Comparison of ENCODE assay signal across 1 cellular context in the genomic region with DNA sequence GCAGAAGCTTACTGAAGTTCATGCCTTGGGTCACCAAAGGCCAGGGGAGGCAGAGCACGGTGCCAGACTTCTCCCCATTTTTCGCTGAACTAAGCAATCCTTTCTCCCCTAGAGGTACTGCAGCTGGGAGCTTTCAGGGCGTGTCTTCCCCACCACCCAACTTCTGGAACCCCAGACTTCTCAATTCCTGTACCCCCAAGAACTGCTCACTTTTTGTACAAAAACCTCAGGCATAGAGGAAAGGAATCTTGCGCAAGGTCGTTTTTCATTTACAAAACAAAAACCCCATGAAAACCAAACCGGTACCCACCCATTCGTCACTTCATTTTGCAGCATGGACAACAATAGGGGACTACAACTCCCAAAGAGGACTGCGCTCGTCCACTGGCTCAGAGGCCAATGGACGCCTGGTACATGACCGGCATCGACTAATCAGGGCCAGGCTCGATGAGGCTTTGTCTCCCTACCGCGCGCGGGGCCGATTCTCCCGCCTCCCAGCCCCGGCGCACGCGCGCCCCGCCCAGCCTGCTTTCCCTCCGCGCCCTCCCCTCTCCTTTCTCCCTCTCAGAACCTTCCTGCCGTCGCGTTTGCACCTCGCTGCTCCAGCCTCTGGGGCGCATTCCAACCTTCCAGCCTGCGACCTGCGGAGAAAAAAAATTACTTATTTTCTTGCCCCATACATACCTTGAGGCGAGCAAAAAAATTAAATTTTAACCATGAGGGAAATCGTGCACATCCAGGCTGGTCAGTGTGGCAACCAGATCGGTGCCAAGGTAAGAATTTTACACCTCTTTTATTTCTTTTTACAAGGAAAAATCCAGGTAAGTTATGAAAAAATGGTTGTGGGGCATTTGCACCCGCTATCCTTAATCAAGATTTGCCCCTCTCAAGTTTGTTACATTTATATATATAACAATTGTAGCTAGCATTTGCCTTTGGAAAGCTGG.
TF ChIP-seq lines count a peak whose summit lies in the region.

A gene (plus strand): TSS at position 562 of the 947 bp plus-strand sequence. CDS start 155 bp downstream, at position 717.

TF ChIP-seq in HepG2, 621 proteins besides CTCF, POLR2A, EP300 and RAD21 (continued from another document and continues in another):
- TF ChIP-seq, protein P1, sequence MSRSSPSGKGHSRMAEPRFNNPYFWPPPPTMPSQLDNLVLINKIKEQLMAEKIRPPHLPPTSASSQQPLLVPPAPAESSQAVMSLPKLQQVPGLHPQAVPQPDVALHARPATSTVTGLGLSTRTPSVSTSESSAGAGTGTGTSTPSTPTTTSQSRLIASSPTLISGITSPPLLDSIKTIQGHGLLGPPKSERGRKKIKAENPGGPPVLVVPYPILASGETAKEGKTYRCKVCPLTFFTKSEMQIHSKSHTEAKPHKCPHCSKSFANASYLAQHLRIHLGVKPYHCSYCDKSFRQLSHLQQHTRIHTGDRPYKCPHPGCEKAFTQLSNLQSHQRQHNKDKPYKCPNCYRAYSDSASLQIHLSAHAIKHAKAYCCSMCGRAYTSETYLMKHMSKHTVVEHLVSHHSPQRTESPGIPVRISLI (CRISPR knock-in tag; IDR thresholded peaks at IDR 0.05; ENCODE audit: borderline replicate concordance): 0 out of 2 replicates have a peak, but pooled peaks have one; percentile 25
- TF ChIP-seq, protein P2, sequence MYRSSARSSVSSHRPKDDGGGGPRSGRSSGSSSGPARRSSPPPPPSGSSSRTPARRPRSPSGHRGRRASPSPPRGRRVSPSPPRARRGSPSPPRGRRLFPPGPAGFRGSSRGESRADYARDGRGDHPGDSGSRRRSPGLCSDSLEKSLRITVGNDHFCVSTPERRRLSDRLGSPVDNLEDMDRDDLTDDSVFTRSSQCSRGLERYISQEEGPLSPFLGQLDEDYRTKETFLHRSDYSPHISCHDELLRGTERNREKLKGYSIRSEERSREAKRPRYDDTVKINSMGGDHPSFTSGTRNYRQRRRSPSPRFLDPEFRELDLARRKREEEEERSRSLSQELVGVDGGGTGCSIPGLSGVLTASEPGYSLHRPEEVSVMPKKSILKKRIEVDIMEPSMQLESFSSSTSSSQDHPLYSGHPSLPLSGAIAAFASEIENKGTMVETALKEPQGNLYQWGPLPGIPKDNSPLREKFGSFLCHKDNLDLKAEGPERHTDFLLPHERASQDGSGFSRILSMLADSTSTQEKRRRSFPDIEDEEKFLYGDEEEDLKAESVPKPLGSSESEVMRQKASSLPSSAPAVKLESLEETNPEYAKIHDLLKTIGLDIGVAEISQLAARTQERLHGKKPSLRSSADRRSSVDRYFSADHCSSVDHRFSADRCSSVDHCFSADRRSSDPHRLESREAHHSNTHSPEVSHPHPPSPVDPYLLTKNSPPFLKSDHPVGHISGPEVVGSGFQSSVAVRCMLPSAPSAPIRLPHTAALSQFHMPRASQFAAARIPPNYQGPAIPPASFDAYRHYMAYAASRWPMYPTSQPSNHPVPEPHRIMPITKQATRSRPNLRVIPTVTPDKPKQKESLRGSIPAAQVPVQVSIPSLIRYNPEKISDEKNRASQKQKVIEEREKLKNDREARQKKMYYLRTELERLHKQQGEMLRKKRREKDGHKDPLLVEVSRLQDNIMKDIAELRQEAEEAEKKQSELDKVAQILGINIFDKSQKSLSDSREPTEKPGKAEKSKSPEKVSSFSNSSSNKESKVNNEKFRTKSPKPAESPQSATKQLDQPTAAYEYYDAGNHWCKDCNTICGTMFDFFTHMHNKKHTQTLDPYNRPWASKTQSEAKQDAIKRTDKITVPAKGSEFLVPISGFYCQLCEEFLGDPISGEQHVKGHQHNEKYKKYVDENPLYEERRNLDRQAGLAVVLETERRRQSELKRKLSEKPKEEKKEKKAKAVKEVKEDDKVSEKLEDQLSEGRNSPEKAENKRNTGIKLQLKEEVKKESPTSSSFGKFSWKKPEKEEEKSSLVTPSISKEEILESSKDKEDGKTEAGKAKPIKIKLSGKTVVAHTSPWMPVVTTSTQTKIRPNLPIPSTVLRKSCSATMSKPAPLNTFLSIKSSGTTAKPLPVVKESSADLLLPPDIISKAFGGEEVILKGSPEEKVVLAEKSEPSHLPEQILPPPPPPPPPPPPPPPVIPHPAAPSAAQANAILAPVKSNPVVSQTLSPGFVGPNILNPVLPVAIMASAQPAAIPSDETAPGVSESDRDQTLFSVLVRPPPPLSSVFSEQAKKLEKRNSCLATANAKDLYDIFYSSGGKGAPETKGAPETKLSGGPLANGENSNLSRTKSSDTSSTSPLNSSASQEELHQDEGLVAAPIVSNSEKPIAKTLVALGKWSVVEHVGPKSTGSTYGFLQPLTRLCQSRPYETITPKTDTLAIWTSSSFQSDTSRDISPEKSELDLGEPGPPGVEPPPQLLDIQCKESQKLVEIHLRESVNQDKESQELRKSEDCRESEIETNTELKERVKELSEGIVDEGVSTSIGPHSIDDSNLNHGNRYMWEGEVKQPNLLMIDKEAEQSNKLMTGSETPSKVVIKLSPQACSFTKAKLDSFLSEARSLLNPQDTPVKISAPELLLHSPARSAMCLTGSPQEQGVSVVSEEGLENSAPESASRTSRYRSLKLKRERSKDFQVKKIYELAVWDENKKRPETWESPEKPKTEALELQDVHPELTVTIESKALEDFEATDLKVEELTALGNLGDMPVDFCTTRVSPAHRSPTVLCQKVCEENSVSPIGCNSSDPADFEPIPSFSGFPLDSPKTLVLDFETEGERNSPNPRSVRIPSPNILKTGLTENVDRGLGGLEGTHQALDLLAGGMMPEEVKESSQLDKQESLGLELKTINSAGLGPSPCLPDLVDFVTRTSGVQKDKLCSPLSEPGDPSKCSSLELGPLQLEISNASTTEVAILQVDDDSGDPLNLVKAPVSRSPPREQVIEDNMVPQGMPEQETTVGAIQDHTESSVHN (CRISPR knock-in tag; IDR thresholded peaks at IDR 0.05): no peak
- TF ChIP-seq EZH2 (conservative IDR thresholded peaks at IDR 0.05; ENCODE audit: low read depth, low read length) (no peak), RFXANK (CRISPR knock-in tag; IDR thresholded peaks at IDR 0.05) (no peak), MED13 (CRISPR knock-in tag; IDR thresholded peaks at IDR 0.05) (peak; percentile 72; the same call in 1 of the 2 replicates), SOX6 (IDR thresholded peaks at IDR 0.05) (no peak), SOX6 (CRISPR knock-in tag; IDR thresholded peaks at IDR 0.05) (peak; percentile 89), ADNP (CRISPR knock-in tag; IDR thresholded peaks at IDR 0.05) (no peak), KDM1A (CRISPR knock-in tag; IDR thresholded peaks at IDR 0.05) (no peak), POGZ (CRISPR knock-in tag; IDR thresholded peaks at IDR 0.05) (no peak), ARNT (IDR thresholded peaks at IDR 0.05) (no peak), KMT2A (CRISPR knock-in tag; IDR thresholded peaks at IDR 0.05) (peak; percentile 60; the same call in 1 of the 2 replicates), MIER2 (CRISPR knock-in tag; IDR thresholded peaks at IDR 0.05) (no peak; the same call in 1 of the 2 replicates), SCMH1 (CRISPR knock-in tag; IDR thresholded peaks at IDR 0.05; ENCODE audit: borderline replicate concordance) (no peak), ZNF207 (IDR thresholded peaks at IDR 0.05; ENCODE audit: borderline replicate concordance) (no peak)
- TF ChIP-seq, protein P3, sequence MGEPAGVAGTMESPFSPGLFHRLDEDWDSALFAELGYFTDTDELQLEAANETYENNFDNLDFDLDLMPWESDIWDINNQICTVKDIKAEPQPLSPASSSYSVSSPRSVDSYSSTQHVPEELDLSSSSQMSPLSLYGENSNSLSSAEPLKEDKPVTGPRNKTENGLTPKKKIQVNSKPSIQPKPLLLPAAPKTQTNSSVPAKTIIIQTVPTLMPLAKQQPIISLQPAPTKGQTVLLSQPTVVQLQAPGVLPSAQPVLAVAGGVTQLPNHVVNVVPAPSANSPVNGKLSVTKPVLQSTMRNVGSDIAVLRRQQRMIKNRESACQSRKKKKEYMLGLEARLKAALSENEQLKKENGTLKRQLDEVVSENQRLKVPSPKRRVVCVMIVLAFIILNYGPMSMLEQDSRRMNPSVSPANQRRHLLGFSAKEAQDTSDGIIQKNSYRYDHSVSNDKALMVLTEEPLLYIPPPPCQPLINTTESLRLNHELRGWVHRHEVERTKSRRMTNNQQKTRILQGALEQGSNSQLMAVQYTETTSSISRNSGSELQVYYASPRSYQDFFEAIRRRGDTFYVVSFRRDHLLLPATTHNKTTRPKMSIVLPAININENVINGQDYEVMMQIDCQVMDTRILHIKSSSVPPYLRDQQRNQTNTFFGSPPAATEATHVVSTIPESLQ (CRISPR knock-in tag; conservative IDR thresholded peaks at IDR 0.05): no peak
- TF ChIP-seq, protein P4, sequence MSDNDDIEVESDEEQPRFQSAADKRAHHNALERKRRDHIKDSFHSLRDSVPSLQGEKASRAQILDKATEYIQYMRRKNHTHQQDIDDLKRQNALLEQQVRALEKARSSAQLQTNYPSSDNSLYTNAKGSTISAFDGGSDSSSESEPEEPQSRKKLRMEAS (IDR thresholded peaks at IDR 0.05): peak; percentile 82
- TF ChIP-seq, protein P5, sequence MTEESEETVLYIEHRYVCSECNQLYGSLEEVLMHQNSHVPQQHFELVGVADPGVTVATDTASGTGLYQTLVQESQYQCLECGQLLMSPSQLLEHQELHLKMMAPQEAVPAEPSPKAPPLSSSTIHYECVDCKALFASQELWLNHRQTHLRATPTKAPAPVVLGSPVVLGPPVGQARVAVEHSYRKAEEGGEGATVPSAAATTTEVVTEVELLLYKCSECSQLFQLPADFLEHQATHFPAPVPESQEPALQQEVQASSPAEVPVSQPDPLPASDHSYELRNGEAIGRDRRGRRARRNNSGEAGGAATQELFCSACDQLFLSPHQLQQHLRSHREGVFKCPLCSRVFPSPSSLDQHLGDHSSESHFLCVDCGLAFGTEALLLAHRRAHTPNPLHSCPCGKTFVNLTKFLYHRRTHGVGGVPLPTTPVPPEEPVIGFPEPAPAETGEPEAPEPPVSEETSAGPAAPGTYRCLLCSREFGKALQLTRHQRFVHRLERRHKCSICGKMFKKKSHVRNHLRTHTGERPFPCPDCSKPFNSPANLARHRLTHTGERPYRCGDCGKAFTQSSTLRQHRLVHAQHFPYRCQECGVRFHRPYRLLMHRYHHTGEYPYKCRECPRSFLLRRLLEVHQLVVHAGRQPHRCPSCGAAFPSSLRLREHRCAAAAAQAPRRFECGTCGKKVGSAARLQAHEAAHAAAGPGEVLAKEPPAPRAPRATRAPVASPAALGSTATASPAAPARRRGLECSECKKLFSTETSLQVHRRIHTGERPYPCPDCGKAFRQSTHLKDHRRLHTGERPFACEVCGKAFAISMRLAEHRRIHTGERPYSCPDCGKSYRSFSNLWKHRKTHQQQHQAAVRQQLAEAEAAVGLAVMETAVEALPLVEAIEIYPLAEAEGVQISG (CRISPR knock-in tag; IDR thresholded peaks at IDR 0.05): peak; percentile 98
- TF ChIP-seq, protein P6, sequence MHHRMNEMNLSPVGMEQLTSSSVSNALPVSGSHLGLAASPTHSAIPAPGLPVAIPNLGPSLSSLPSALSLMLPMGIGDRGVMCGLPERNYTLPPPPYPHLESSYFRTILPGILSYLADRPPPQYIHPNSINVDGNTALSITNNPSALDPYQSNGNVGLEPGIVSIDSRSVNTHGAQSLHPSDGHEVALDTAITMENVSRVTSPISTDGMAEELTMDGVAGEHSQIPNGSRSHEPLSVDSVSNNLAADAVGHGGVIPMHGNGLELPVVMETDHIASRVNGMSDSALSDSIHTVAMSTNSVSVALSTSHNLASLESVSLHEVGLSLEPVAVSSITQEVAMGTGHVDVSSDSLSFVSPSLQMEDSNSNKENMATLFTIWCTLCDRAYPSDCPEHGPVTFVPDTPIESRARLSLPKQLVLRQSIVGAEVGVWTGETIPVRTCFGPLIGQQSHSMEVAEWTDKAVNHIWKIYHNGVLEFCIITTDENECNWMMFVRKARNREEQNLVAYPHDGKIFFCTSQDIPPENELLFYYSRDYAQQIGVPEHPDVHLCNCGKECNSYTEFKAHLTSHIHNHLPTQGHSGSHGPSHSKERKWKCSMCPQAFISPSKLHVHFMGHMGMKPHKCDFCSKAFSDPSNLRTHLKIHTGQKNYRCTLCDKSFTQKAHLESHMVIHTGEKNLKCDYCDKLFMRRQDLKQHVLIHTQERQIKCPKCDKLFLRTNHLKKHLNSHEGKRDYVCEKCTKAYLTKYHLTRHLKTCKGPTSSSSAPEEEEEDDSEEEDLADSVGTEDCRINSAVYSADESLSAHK (CRISPR knock-in tag; IDR thresholded peaks at IDR 0.05; ENCODE audit: borderline replicate concordance): no peak
- TF ChIP-seq, protein P7, sequence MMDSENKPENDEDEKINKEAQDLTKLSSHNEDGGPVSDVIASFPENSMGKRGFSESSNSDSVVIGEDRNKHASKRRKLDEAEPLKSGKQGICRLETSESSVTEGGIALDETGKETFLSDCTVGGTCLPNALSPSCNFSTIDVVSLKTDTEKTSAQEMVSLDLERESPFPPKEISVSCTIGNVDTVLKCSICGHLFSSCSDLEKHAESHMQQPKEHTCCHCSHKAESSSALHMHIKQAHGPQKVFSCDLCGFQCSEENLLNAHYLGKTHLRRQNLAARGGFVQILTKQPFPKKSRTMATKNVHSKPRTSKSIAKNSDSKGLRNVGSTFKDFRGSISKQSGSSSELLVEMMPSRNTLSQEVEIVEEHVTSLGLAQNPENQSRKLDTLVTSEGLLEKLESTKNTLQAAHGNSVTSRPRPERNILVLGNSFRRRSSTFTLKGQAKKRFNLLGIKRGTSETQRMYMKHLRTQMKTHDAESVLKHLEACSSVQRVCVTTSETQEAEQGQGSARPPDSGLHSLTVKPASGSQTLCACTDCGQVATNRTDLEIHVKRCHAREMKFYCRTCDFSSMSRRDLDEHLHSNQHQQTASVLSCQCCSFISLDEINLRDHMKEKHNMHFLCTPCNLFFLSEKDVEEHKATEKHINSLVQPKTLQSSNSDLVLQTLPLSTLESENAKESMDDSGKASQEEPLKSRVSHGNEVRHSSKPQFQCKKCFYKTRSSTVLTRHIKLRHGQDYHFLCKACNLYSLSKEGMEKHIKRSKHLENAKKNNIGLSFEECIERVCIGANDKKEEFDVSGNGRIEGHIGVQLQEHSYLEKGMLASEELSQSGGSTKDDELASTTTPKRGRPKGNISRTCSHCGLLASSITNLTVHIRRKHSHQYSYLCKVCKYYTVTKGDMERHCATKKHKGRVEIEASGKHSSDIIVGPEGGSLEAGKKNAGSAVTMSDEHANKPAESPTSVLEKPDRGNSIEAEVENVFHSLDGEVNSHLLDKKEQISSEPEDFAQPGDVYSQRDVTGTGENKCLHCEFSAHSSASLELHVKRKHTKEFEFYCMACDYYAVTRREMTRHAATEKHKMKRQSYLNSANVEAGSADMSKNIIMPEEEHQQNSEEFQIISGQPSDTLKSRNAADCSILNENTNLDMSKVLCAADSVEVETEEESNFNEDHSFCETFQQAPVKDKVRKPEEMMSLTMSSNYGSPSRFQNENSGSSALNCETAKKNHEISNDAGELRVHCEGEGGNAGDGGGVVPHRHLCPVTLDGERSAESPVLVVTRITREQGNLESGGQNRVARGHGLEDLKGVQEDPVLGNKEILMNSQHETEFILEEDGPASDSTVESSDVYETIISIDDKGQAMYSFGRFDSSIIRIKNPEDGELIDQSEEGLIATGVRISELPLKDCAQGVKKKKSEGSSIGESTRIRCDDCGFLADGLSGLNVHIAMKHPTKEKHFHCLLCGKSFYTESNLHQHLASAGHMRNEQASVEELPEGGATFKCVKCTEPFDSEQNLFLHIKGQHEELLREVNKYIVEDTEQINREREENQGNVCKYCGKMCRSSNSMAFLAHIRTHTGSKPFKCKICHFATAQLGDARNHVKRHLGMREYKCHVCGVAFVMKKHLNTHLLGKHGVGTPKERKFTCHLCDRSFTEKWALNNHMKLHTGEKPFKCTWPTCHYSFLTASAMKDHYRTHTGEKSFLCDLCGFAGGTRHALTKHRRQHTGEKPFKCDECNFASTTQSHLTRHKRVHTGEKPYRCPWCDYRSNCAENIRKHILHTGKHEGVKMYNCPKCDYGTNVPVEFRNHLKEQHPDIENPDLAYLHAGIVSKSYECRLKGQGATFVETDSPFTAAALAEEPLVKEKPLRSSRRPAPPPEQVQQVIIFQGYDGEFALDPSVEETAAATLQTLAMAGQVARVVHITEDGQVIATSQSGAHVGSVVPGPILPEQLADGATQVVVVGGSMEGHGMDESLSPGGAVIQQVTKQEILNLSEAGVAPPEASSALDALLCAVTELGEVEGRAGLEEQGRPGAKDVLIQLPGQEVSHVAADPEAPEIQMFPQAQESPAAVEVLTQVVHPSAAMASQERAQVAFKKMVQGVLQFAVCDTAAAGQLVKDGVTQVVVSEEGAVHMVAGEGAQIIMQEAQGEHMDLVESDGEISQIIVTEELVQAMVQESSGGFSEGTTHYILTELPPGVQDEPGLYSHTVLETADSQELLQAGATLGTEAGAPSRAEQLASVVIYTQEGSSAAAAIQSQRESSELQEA (CRISPR knock-in tag; IDR thresholded peaks at IDR 0.05; ENCODE audit: not compliant biosample characterization): no peak
